In the genomic region with DNA sequence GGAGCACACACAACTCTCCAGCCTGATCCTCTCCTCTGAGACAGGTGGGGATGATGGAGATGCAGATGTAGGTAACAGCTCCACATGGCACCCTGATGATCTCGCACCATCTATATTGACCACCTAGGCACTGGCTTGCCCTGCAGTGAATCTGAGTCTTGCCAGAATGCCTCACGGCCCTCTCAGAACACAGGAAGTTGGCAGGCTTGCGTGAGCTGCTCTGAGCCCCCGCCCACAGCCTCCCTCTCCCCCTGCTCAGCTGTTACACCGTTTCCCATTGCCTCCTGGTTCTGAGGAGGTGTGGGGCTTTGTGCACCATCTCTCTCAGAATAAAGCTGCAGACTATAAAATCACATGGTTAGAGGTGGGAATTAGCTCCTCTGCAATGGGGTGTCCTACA, we compare ENCODE assay signal across 14 cellular contexts.
"Had no signal": no experiment of that assay in that cellular context is flagged by ENCODE, and none has a peak within 500 bp of the region (broad histone marks: within the 10 kb centered on the region; RNA-seq: fewer than 3 reads in every experiment).

No MANE protein-coding gene starts in this region.

- H3K27ac ChIP-seq: body of pancreas, esophagus squamous epithelium, sigmoid colon, transverse colon, uterus had no signal

- ATAC-seq: activated T-helper 17 cell treated with anti-CD3 and anti-CD28 coated beads, Interleukin-2, amount 50 U/mL, for 72 hours; body of pancreas; effector memory CD8-positive, alpha-beta T cell had no signal

- H3K4me1 ChIP-seq: body of pancreas, esophagus squamous epithelium, sigmoid colon, transverse colon, uterus had no signal

- H3K9me3 Mint-ChIP-seq: activated CD4-positive, alpha-beta T cell treated with anti-CD3 and anti-CD28 coated beads, Interleukin-2, amount 10 ng/mL, durations not matched to agents 7 days and 5 days; activated naive CD4-positive, alpha-beta T cell treated with anti-CD3 and anti-CD28 coated beads, Interleukin-2, amount 50 U/mL, for 72 hours; activated T-helper 17 cell treated with anti-CD3 and anti-CD28 coated beads, Interleukin-2, amount 50 U/mL, for 72 hours; effector memory CD8-positive, alpha-beta T cell; T-helper 1 cell treated with Interleukin-12 subunit alpha and Interleukin-12 subunit beta and Interleukin-4 antibody, amounts not matched to agents 30 μg/mL and 1 μg/mL, for 36 hours had no signal

- DNase-seq: activated CD4-positive, alpha-beta T cell treated with anti-CD3 and anti-CD28 coated beads, Interleukin-2, amount 10 ng/mL, durations not matched to agents 7 days and 5 days; body of pancreas; effector memory CD8-positive, alpha-beta T cell; esophagus squamous epithelium; mesenchymal stem cell; nucleus accumbens; sigmoid colon; substantia nigra; transverse colon; uterus had no signal

- H3K27me3 Mint-ChIP-seq: activated T-helper 17 cell treated with anti-CD3 and anti-CD28 coated beads, Interleukin-2, amount 50 U/mL, for 72 hours; effector memory CD8-positive, alpha-beta T cell had no signal

- H3K9me3 ChIP-seq: body of pancreas, esophagus squamous epithelium, sigmoid colon, transverse colon, uterus had no signal

- H3K36me3 ChIP-seq: esophagus squamous epithelium, sigmoid colon, transverse colon, uterus had no signal

- H3K27ac Mint-ChIP-seq: activated CD4-positive, alpha-beta T cell treated with anti-CD3 and anti-CD28 coated beads, Interleukin-2, amount 10 ng/mL, durations not matched to agents 7 days and 5 days; activated naive CD4-positive, alpha-beta T cell treated with anti-CD3 and anti-CD28 coated beads, Interleukin-2, amount 50 U/mL, for 72 hours; activated T-helper 17 cell treated with anti-CD3 and anti-CD28 coated beads, Interleukin-2, amount 50 U/mL, for 72 hours; effector memory CD8-positive, alpha-beta T cell; nephron; T-helper 1 cell treated with Interleukin-12 subunit alpha and Interleukin-12 subunit beta and Interleukin-4 antibody, amounts not matched to agents 30 μg/mL and 1 μg/mL, for 36 hours had no signal

- H3K4me1 Mint-ChIP-seq: activated T-helper 17 cell treated with anti-CD3 and anti-CD28 coated beads, Interleukin-2, amount 50 U/mL, for 72 hours; nephron had no signal

- H3K4me3 ChIP-seq: body of pancreas, esophagus squamous epithelium, sigmoid colon, transverse colon, uterus had no signal

- H3K36me3 Mint-ChIP-seq: activated naive CD4-positive, alpha-beta T cell treated with anti-CD3 and anti-CD28 coated beads, Interleukin-2, amount 50 U/mL, for 72 hours had no signal

- H3K27me3 ChIP-seq: body of pancreas, esophagus squamous epithelium, sigmoid colon, transverse colon, uterus had no signal

- H3K4me3 Mint-ChIP-seq: activated CD4-positive, alpha-beta T cell treated with anti-CD3 and anti-CD28 coated beads, Interleukin-2, amount 10 ng/mL, durations not matched to agents 7 days and 5 days; activated T-helper 17 cell treated with anti-CD3 and anti-CD28 coated beads, Interleukin-2, amount 50 U/mL, for 72 hours; effector memory CD8-positive, alpha-beta T cell; nephron; T-helper 1 cell treated with Interleukin-12 subunit alpha and Interleukin-12 subunit beta and Interleukin-4 antibody, amounts not matched to agents 30 μg/mL and 1 μg/mL, for 36 hours had no signal
